1 cellular context compared by ENCODE assay signal in genomic region chr19:49590071-49590970, GRCh38.
TF ChIP-seq lines count a peak whose summit lies in the region.

No MANE protein-coding gene starts in this region.

TF ChIP-seq in K562, 482 proteins besides CTCF, POLR2A, EP300 and RAD21 (continued from another document and continues in another):
- TF ChIP-seq FOS (IDR thresholded peaks at IDR 0.05; ENCODE audit: extremely low read depth, insufficient read length): no peak
- TF ChIP-seq MCM5 (IDR thresholded peaks at IDR 0.05; ENCODE audit: low read depth): no peak
- no peak for TF ChIP-seq ZNF217 (CRISPR knock-in tag; IDR thresholded peaks at IDR 0.05)
- TF ChIP-seq U2AF2 (optimal IDR thresholded peaks at IDR 0.05; ENCODE audit: low read depth, low read length): no peak
- no peak for TF ChIP-seq KLF10 (CRISPR knock-in tag; IDR thresholded peaks at IDR 0.05)
- TF ChIP-seq FIP1L1 (IDR thresholded peaks at IDR 0.05; ENCODE audit: low read depth, low read length, poor library complexity, severe bottlenecking): peak; percentile 70
- 0 out of 2 replicates have a peak, but pooled peaks have one; percentile 12 for TF ChIP-seq CC2D1A (IDR thresholded peaks at IDR 0.05)
- TF ChIP-seq CBFA2T3 (IDR thresholded peaks at IDR 0.05): no peak
- no peak for TF ChIP-seq STAT6 (CRISPR knock-in tag; IDR thresholded peaks at IDR 0.05)
- no peak for TF ChIP-seq HNRNPH1 (optimal IDR thresholded peaks at IDR 0.05; ENCODE audit: low read depth, low read length)
- TF ChIP-seq YBX1 (IDR thresholded peaks at IDR 0.05): no peak
- TF ChIP-seq MED1 (CRISPR knock-in tag; IDR thresholded peaks at IDR 0.05; ENCODE audit: borderline replicate concordance): no peak
- no peak for TF ChIP-seq ZNF354B (CRISPR knock-in tag; IDR thresholded peaks at IDR 0.05)
- TF ChIP-seq RBFOX2 (IDR thresholded peaks at IDR 0.05; ENCODE audit: low read depth, low read length): peak; percentile 91
- TF ChIP-seq JUND (IDR thresholded peaks at IDR 0.05; ENCODE audit: borderline replicate concordance, low read depth, low read length): peak; percentile 29
- no peak for TF ChIP-seq JUND (tag; IDR thresholded peaks at IDR 0.05; ENCODE audit: borderline replicate concordance, low read depth, low read length)
- no peak for TF ChIP-seq ZNF583 (CRISPR knock-in tag; IDR thresholded peaks at IDR 0.05)
- TF ChIP-seq OTX1 (CRISPR knock-in tag; IDR thresholded peaks at IDR 0.05): peak; percentile 33; the same call in 1 of the 2 replicates
- no peak for TF ChIP-seq ZNF507 (tag; conservative IDR thresholded peaks at IDR 0.05)
- no peak for TF ChIP-seq ARID2 (IDR thresholded peaks at IDR 0.05)
- no peak for TF ChIP-seq DMBX1 (CRISPR knock-in tag; IDR thresholded peaks at IDR 0.05; ENCODE audit: borderline replicate concordance)
- TF ChIP-seq CEBPZ (IDR thresholded peaks at IDR 0.05; ENCODE audit: borderline replicate concordance, low read depth, low read length): no peak
- no peak for TF ChIP-seq GATA2 (CRISPR knock-in tag; IDR thresholded peaks at IDR 0.05)
- no peak for TF ChIP-seq ID3 (CRISPR knock-in tag; IDR thresholded peaks at IDR 0.05)
- peak; percentile 79; the same call in 1 of the 2 replicates for TF ChIP-seq ID3 (tag; IDR thresholded peaks at IDR 0.05)
- TF ChIP-seq ZNF121 (CRISPR knock-in tag; conservative IDR thresholded peaks at IDR 0.05): no peak
- no peak for TF ChIP-seq BRF2 (IDR thresholded peaks at IDR 0.05; ENCODE audit: borderline replicate concordance, insufficient read depth, insufficient read length)
- TF ChIP-seq ZBTB9 (CRISPR knock-in tag; IDR thresholded peaks at IDR 0.05): no peak
- no peak for TF ChIP-seq ZNF76 (CRISPR knock-in tag; IDR thresholded peaks at IDR 0.05; ENCODE audit: borderline replicate concordance)
- TF ChIP-seq ZNF263 (CRISPR knock-in tag; IDR thresholded peaks at IDR 0.05; ENCODE audit: borderline replicate concordance): no peak
- no peak for TF ChIP-seq ZNF77 (CRISPR knock-in tag; IDR thresholded peaks at IDR 0.05)
- no peak for TF ChIP-seq HDGF (IDR thresholded peaks at IDR 0.05)
- peak; percentile 30; the same call in 1 of the 2 replicates for TF ChIP-seq ZNF324 (CRISPR knock-in tag; IDR thresholded peaks at IDR 0.05)
- 0 out of 2 replicates have a peak, but pooled peaks have one; percentile 2 for TF ChIP-seq GTF2E2 (tag; IDR thresholded peaks at IDR 0.05)
- no peak for TF ChIP-seq RFX5 (IDR thresholded peaks at IDR 0.05; ENCODE audit: low read depth, low read length)
- no peak for TF ChIP-seq ATF2 (CRISPR knock-in tag; IDR thresholded peaks at IDR 0.05)
- no peak for TF ChIP-seq ZNF408 (CRISPR knock-in tag; IDR thresholded peaks at IDR 0.05; ENCODE audit: low read depth)
- TF ChIP-seq ZNF57 (CRISPR knock-in tag; IDR thresholded peaks at IDR 0.05): no peak
- TF ChIP-seq CGGBP1 (CRISPR knock-in tag; IDR thresholded peaks at IDR 0.05): no peak
- TF ChIP-seq WHSC1 (IDR thresholded peaks at IDR 0.05; ENCODE audit: low read length): no peak
- no peak for TF ChIP-seq CREBBP (IDR thresholded peaks at IDR 0.05; ENCODE audit: low read depth, low read length)
- TF ChIP-seq GTF2B (IDR thresholded peaks at IDR 0.05; ENCODE audit: extremely low read depth, insufficient read length): peak; percentile 64
- TF ChIP-seq ESRRB (CRISPR knock-in tag; IDR thresholded peaks at IDR 0.05; ENCODE audit: borderline replicate concordance): no peak
- TF ChIP-seq HOXB6 (CRISPR knock-in tag; IDR thresholded peaks at IDR 0.05; ENCODE audit: borderline replicate concordance): no peak
- TF ChIP-seq SMARCA5 (IDR thresholded peaks at IDR 0.05): peak; percentile 69; the same call in 1 of the 2 replicates
- TF ChIP-seq SREBF2 (CRISPR knock-in tag; IDR thresholded peaks at IDR 0.05): no peak
- no peak for TF ChIP-seq ZNF561 (CRISPR knock-in tag; conservative IDR thresholded peaks at IDR 0.05)
- TF ChIP-seq ZNF830 (CRISPR knock-in tag; IDR thresholded peaks at IDR 0.05): 0 out of 2 replicates have a peak, but pooled peaks have one; percentile 18
- TF ChIP-seq CBX2 (IDR thresholded peaks at IDR 0.05; ENCODE audit: insufficient read depth, low read length, poor library complexity, severe bottlenecking): no peak
- TF ChIP-seq ZNF143 (CRISPR knock-in tag; IDR thresholded peaks at IDR 0.05): peak; percentile 61; the same call in 1 of the 2 replicates
- TF ChIP-seq ZNF695 (CRISPR knock-in tag; IDR thresholded peaks at IDR 0.05): no peak
- TF ChIP-seq HNRNPUL1 (IDR thresholded peaks at IDR 0.05; ENCODE audit: low read length): no peak
- no peak for TF ChIP-seq ZNF668 (CRISPR knock-in tag; IDR thresholded peaks at IDR 0.05)
- no peak for TF ChIP-seq RBM14 (IDR thresholded peaks at IDR 0.05; ENCODE audit: borderline replicate concordance, insufficient read depth, low read depth, low read length)
- TF ChIP-seq NEUROD1 (IDR thresholded peaks at IDR 0.05; ENCODE audit: borderline replicate concordance, low read depth, low read length, partially characterized antibody): no peak
- TF ChIP-seq STAT5B (CRISPR knock-in tag; IDR thresholded peaks at IDR 0.05): no peak
- no peak for TF ChIP-seq PRPF4 (IDR thresholded peaks at IDR 0.05; ENCODE audit: insufficient read depth, low read depth, low read length, poor library complexity, severe bottlenecking)
- no peak for TF ChIP-seq ATF3 (IDR thresholded peaks at IDR 0.05)
- TF ChIP-seq ATF3 (CRISPR knock-in tag; conservative IDR thresholded peaks at IDR 0.05): peak; percentile 65; the same call in 1 of the 2 replicates
- TF ChIP-seq KAT8 (IDR thresholded peaks at IDR 0.05; ENCODE audit: low read depth): no peak
- TF ChIP-seq GTF3C2 (IDR thresholded peaks at IDR 0.05; ENCODE audit: borderline replicate concordance, extremely low read depth, insufficient read length): no peak
- TF ChIP-seq MAFF (IDR thresholded peaks at IDR 0.05; ENCODE audit: low read length): no peak
- TF ChIP-seq KAT2B (IDR thresholded peaks at IDR 0.05; ENCODE audit: low read depth, low read length): no peak
- TF ChIP-seq BCOR (IDR thresholded peaks at IDR 0.05): no peak
